ENCODE assay signal across 8 cellular contexts in the genomic region with DNA sequence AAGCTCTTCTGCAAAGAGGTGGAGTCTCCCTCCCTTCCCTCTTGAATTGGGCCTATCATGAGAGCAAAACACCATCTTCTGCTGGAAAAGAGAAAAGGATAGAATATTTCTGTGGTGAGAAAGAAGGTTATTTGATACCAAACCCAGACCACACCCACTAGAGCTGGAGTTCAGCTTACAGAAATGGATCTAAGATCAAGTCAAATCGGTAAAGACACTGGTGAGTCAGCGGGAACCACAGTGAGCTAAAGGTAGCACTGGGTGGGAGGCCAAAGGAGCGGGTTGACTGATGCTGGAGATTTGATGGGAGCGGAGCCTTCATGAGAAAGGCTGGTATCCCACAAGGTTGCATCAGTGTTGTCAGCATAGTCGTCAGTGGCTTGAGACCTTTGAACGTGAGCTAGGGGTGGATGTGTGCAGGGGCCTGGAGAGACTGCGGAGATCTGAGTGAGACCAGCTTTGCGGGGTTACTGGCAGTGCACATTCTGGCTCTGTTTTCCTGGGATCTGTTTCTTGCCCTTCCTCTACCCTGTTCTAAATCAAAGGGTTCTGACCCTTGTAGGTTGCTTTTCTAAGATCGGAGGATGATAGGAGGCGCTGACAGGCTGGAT.
DNase-seq lines count a peak whose midpoint lies in the region; ATAC-seq and TF ChIP-seq lines count a peak whose summit lies in the region.
"Had no signal": no experiment of that assay in that cellular context is flagged by ENCODE, and none has a peak within 500 bp of the region (broad histone marks: within the 10 kb centered on the region; RNA-seq: fewer than 3 reads in every experiment).

No MANE protein-coding gene starts in this region.

- H3K4me1 Mint-ChIP-seq in Caco-2 (ENCODE audit: low read depth, unreplicated experiment): no peaks in the 10 kb centered on the region
- H3K4me1 Mint-ChIP-seq: CD4-positive, alpha-beta memory T cell had no signal

- no peak for TF ChIP-seq CTCF in Caco-2 (IDR thresholded peaks at IDR 0.05; ENCODE audit: insufficient read depth in 1 of 2, low read depth in 1 of 2, low read length in 1 of 2, severe bottlenecking in 1 of 2, unreplicated experiment in 1 of 2)
- TF ChIP-seq CTCF in HFF-Myc (IDR thresholded peaks at IDR 0.05; ENCODE audit: low read depth, low read length, missing control alignments): no peak

- H3K4me3 Mint-ChIP-seq in Caco-2 (ENCODE audit: unreplicated experiment): no peak overlapping the region

- H3K9me3 ChIP-seq in Caco-2: no peaks in the 10 kb centered on the region

- H3K27ac Mint-ChIP-seq in Caco-2 (ENCODE audit: unreplicated experiment): peak overlapping the region; percentile 42
- H3K27ac Mint-ChIP-seq: CD4-positive, alpha-beta memory T cell had no signal

- H3K4me3 ChIP-seq in Caco-2 (ENCODE audit: low read depth, low read length) (no peak overlapping the region), HFF-Myc (replicated peaks; ENCODE audit: low read depth, low read length) (no peak overlapping the region)

- intact Hi-C loops in Caco-2 (cut with micrococcal nuclease; ENCODE audit: unreplicated experiment): no loop called here

- H3K36me3 ChIP-seq in Caco-2 (ENCODE audit: control insufficient read depth, insufficient read depth, low read length): no peaks in the 10 kb centered on the region

- ATAC-seq in GM21367 (IDR thresholded peaks at IDR 0.05; ENCODE audit: unreplicated experiment) (no peak), HG03280 (IDR thresholded peaks at IDR 0.05; ENCODE audit: unreplicated experiment) (no peak)

- no TSS peak for BruUV-seq in Caco-2 (replicated peaks; lab: Mats Ljungman, UMichigan)

- POLR2A ChIA-PET in Caco-2 (lab: Charles Lee): no interaction called here

- no peaks in the 10 kb centered on the region for H3K9me3 Mint-ChIP-seq in Caco-2 (ENCODE audit: unreplicated experiment)

- CTCF ChIA-PET in Caco-2 (lab: Charles Lee): no interaction called here

- no peaks in the 10 kb centered on the region for H3K36me3 Mint-ChIP-seq in Caco-2 (ENCODE audit: insufficient read depth, unreplicated experiment)
- H3K36me3 Mint-ChIP-seq: CD4-positive, alpha-beta memory T cell had no signal

- H3K27me3 ChIP-seq in Caco-2 (replicated peaks; ENCODE audit: control insufficient read depth, insufficient read depth, low read length): no peaks in the 10 kb centered on the region

- DNase-seq in Caco-2 (no peak), HFF-Myc (ENCODE audit: extremely low read depth, low read depth) (peak; percentile 56), astrocyte of the hippocampus (ENCODE audit: low read depth, low spot score) (peak; percentile 23), myocyte (ENCODE audit: low read depth) (peak; percentile 18), NCI-H2081 (lab: John Stamatoyannopoulos, UW) (no peak)
- DNase-seq: CD4-positive, alpha-beta memory T cell had no signal

- H3K4me1 ChIP-seq in Caco-2: no peaks in the 10 kb centered on the region

- H3K27me3 Mint-ChIP-seq in Caco-2 (ENCODE audit: insufficient read depth, unreplicated experiment): no peaks in the 10 kb centered on the region

Comparison
In these comparisons a context has a peak if more than half of its experiments do, and no peak if none do; other contexts are left out.
1. DNase-seq: peak in HFF-Myc (single experiment), astrocyte of the hippocampus (single experiment) and myocyte (single experiment); none in Caco-2 (0 of 2) and NCI-H2081 (0 of 2).